ENCODE assay signal across 11 cellular contexts in the genomic region with DNA sequence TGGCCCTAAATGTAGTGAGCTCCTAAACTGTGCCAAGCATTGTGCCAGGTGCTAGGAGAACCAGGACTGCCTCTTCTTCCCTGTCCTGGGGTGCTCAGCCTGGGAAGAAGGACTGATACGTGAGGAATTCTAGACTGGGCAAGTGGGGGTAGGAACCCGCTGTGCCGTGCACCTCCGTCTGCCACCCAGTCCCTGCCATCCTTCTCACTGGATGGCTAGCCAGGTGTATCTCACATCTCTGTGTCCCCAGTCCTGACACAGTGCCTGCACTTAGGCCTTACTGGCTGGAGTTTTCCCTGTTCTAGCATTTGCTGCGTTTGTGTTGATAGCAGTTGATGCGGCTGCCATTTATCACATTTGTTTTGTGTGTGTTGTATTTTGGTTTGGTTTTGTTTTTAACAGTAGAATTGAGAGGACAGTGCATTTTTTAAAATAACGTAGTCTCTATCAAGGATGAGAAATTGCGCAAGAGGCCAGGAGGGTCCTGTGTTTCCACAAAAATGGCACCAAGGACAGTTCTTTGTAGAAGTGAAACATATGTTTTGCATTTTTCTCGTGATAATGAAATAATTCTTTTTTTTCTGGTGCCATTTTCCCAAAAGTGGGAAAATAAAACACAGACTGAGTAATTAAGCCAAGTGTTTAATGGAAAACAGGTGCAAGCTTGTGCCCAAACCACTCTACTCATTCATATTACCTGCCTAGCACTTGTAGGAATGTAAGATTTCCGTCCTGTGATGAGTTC. TPM values are rescaled to one million over a fixed set of nuclear protein-coding genes. Genes with fewer than 3 reads are reported as not detected.
DNase-seq lines count a peak whose midpoint lies in the region; ATAC-seq and TF ChIP-seq lines count a peak whose summit lies in the region.
"Had no signal": no experiment of that assay in that cellular context is flagged by ENCODE, and none has a peak within 500 bp of the region (broad histone marks: within the 10 kb centered on the region; RNA-seq: fewer than 3 reads in every experiment).

No MANE protein-coding gene starts in this region.

- POLR2A ChIA-PET in A673 (lab: Charles Lee; ENCODE audit: low non-redundant PET): no interaction called here

- peaks cover 28% of the 10 kb centered on the region for H3K4me1 ChIP-seq in fibroblast of lung (ENCODE audit: control insufficient read depth, extremely low read depth, insufficient read depth, low read length)
- H3K4me1 ChIP-seq in smooth muscle cell (ENCODE audit: low read depth): peaks cover 26% of the 10 kb centered on the region
- no peaks in the 10 kb centered on the region for H3K4me1 ChIP-seq in A673 (ENCODE audit: insufficient read depth, low read length, poor library complexity, severe bottlenecking)

- H3K27me3 ChIP-seq in fibroblast of lung (ENCODE audit: control insufficient read depth, insufficient read depth, low read length) (no peaks in the 10 kb centered on the region), smooth muscle cell (ENCODE audit: low read depth) (no peaks in the 10 kb centered on the region), A673 (replicated peaks; ENCODE audit: insufficient read depth, low read depth, low read length, poor library complexity) (no peaks in the 10 kb centered on the region)

- peaks cover 25% of the 10 kb centered on the region for H3F3A ChIP-seq in smooth muscle cell (ENCODE audit: low read depth)

- no peak overlapping the region for H3K9ac ChIP-seq in fibroblast of lung (ENCODE audit: insufficient read depth, low read length)
- no peak overlapping the region for H3K9ac ChIP-seq in smooth muscle cell (ENCODE audit: low read depth)

- TF ChIP-seq CTCF in fibroblast of lung (conservative IDR thresholded peaks at IDR 0.05 in 1 of 2, IDR thresholded peaks at IDR 0.05 in 1 of 2; ENCODE audit: low read depth in 1 of 2, low read length in 2 of 2): no peak
- TF ChIP-seq CTCF in smooth muscle cell (IDR thresholded peaks at IDR 0.05; ENCODE audit: borderline replicate concordance, insufficient read depth, poor library complexity, severe bottlenecking): no peak
- TF ChIP-seq CTCF in A673 (conservative IDR thresholded peaks at IDR 0.05; ENCODE audit: low read depth, low read length): no peak

- CTCF ChIA-PET in A673 (lab: Charles Lee): no interaction called here

- no peak overlapping the region for H2AFZ ChIP-seq in fibroblast of lung (ENCODE audit: low read length)
- H2AFZ ChIP-seq in smooth muscle cell (ENCODE audit: low read depth): no peak overlapping the region

- H3K27me3 Mint-ChIP-seq in activated CD4-positive, alpha-beta T cell treated with anti-CD3 and anti-CD28 coated beads, Interleukin-2, amount 10 ng/mL, durations not matched to agents 24 days and 14 days: no peaks in the 10 kb centered on the region
- no peaks in the 10 kb centered on the region for H3K27me3 Mint-ChIP-seq in T-helper 17 cell

- intact Hi-C loops in activated CD4-positive, alpha-beta T cell treated with anti-CD3 and anti-CD28 coated beads, Interleukin-2, amount 10 ng/mL, durations not matched to agents 24 days and 14 days (cut with micrococcal nuclease): loop anchor here (5.0 kb wide), 1 partner anchor 740 kb away; no protein-coding TSS in a partner anchor
- intact Hi-C loops in A673 (cut with micrococcal nuclease; ENCODE audit: unreplicated experiment): no loop called here

- H3K4me2 ChIP-seq in fibroblast of lung (ENCODE audit: extremely low read depth, insufficient read depth, low read length): no peak overlapping the region
- H3K4me2 ChIP-seq in smooth muscle cell: peak overlapping the region; percentile 62

- H3K4me1 Mint-ChIP-seq in activated CD4-positive, alpha-beta T cell treated with anti-CD3 and anti-CD28 coated beads, Interleukin-2, amount 10 ng/mL, durations not matched to agents 24 days and 14 days: peaks cover 75% of the 10 kb centered on the region
- H3K4me1 Mint-ChIP-seq in T-helper 17 cell: peaks cover 67% of the 10 kb centered on the region

- peak overlapping the region; percentile 94 for H3K27ac Mint-ChIP-seq in activated CD4-positive, alpha-beta T cell treated with anti-CD3 and anti-CD28 coated beads, Interleukin-2, amount 10 ng/mL, durations not matched to agents 24 days and 14 days
- peak overlapping the region; percentile 98 for H3K27ac Mint-ChIP-seq in T-helper 17 cell

- peaks cover 11% of the 10 kb centered on the region for H3K9me3 Mint-ChIP-seq in activated CD4-positive, alpha-beta T cell treated with anti-CD3 and anti-CD28 coated beads, Interleukin-2, amount 10 ng/mL, durations not matched to agents 24 days and 14 days

- peak; percentile 57 for DNase-seq in activated CD4-positive, alpha-beta T cell treated with anti-CD3 and anti-CD28 coated beads, Interleukin-2, amount 10 ng/mL, durations not matched to agents 24 days and 14 days
- DNase-seq in activated CD4-positive, alpha-beta T cell treated with anti-CD3 and anti-CD28 coated beads for 4 hours: no peak
- no peak for DNase-seq in T-helper 17 cell
- DNase-seq in fibroblast of lung (ENCODE audit: low read depth in 2 of 2): no peak
- no peak for DNase-seq in smooth muscle cell (lab: John Stamatoyannopoulos, UW; ENCODE audit: unreplicated experiment)
- no peak for DNase-seq in A673 (ENCODE audit: low spot score)
- no peak for DNase-seq in cerebellar cortex (ENCODE audit: low spot score)
- no peak for DNase-seq in iPS-NIHi7 (ENCODE audit: extremely low spot score)
- DNase-seq: foreskin melanocyte, NCI-H774 had no signal

- no peak overlapping the region for H3K4me3 Mint-ChIP-seq in activated CD4-positive, alpha-beta T cell treated with anti-CD3 and anti-CD28 coated beads, Interleukin-2, amount 10 ng/mL, durations not matched to agents 24 days and 14 days
- H3K4me3 Mint-ChIP-seq in T-helper 17 cell: peak overlapping the region; percentile 87

- H3K27ac ChIP-seq in fibroblast of lung (ENCODE audit: insufficient read depth, low read length) (peak overlapping the region; percentile 38), smooth muscle cell (ENCODE audit: low read depth) (peak overlapping the region; percentile 97), A673 (ENCODE audit: low read depth, low read length, poor library complexity, severe bottlenecking) (no peak overlapping the region)

- H4K20me1 ChIP-seq in fibroblast of lung (ENCODE audit: control insufficient read depth, extremely low read depth, insufficient read depth, low read length) (no peaks in the 10 kb centered on the region), smooth muscle cell (ENCODE audit: low read depth) (no peaks in the 10 kb centered on the region)

- no TSS peak for BruUV-seq in A673 (replicated peaks; lab: Mats Ljungman, UMichigan)

- peaks cover 33% of the 10 kb centered on the region for H3K36me3 Mint-ChIP-seq in activated CD4-positive, alpha-beta T cell treated with anti-CD3 and anti-CD28 coated beads, Interleukin-2, amount 10 ng/mL, durations not matched to agents 24 days and 14 days (ENCODE audit: low read depth)
- no peaks in the 10 kb centered on the region for H3K36me3 Mint-ChIP-seq in T-helper 17 cell (ENCODE audit: low read depth)

- WGBS in smooth muscle cell (ENCODE audit: low lambda C conversion rate): 92% methylated on average over 10 of the region's 10 CpGs

- H3K9me3 ChIP-seq in T-helper 17 cell (ENCODE audit: control insufficient read depth, low read length, poor library complexity, severe bottlenecking) (no peaks in the 10 kb centered on the region), fibroblast of lung (ENCODE audit: control insufficient read depth, insufficient read depth, low read depth, low read length) (no peaks in the 10 kb centered on the region), smooth muscle cell (replicated peaks; ENCODE audit: low read depth) (no peaks in the 10 kb centered on the region), A673 (ENCODE audit: low read depth, low read length, poor library complexity, severe bottlenecking) (no peaks in the 10 kb centered on the region)

- H3K36me3 ChIP-seq in fibroblast of lung (ENCODE audit: control insufficient read depth, insufficient read depth, low read length) (no peaks in the 10 kb centered on the region), smooth muscle cell (ENCODE audit: low read depth) (no peaks in the 10 kb centered on the region), A673 (ENCODE audit: insufficient read depth, low read length, poor library complexity, severe bottlenecking) (no peaks in the 10 kb centered on the region)

- H3K79me2 ChIP-seq in fibroblast of lung (ENCODE audit: control insufficient read depth, insufficient read depth, low read length): no peaks in the 10 kb centered on the region
- peaks cover 9% of the 10 kb centered on the region for H3K79me2 ChIP-seq in smooth muscle cell (ENCODE audit: low read depth)

- H3K4me3 ChIP-seq in fibroblast of lung (replicated peaks in 1 of 4; ENCODE audit: control extremely low read depth in 1 of 4, insufficient read depth in 1 of 4, low read depth in 3 of 4, low read length in 4 of 4) (no peak overlapping the region), smooth muscle cell (no peak overlapping the region), A673 (ENCODE audit: low read depth, low read length, poor library complexity, severe bottlenecking) (no peak overlapping the region)

- no peak for ATAC-seq in T-helper 17 cell

RNA-seq across cellular contexts. Expression of gene GPR183, which starts 4.7 kb away (rescaled TPM):
- total RNA-seq in activated CD4-positive, alpha-beta T cell treated with anti-CD3 and anti-CD28 coated beads, Interleukin-2, amount 10 ng/mL, durations not matched to agents 24 days and 14 days: 36.8 and 37.1 TPM in 2 replicates
- 100 to 1,000 TPM; 249 to 322 TPM for total RNA-seq in T-helper 17 cell
- not detected in 2 replicates for total RNA-seq in fibroblast of lung
- 0.03 and 0.27 TPM in 2 replicates for polyA plus RNA-seq in fibroblast of lung
- 0.07 TPM in 1 of 2 replicates, not detected in the other for polyA plus RNA-seq in fibroblast of lung (2012)
- polyA minus RNA-seq in fibroblast of lung (ENCODE audit: low replicate concordance): not detected in 2 replicates
- 33.0 and 46.4 TPM in 2 replicates for total RNA-seq in smooth muscle cell
- polyA plus RNA-seq in smooth muscle cell: 26.8 and 32.4 TPM in 2 replicates
- total RNA-seq in A673 (2021): not detected in 2 replicates

RNA-seq across cellular contexts. Expression of gene GPR18, which starts 53.7 kb away (rescaled TPM):
- 5.9 and 6.3 TPM in 2 replicates for total RNA-seq in activated CD4-positive, alpha-beta T cell treated with anti-CD3 and anti-CD28 coated beads, Interleukin-2, amount 10 ng/mL, durations not matched to agents 24 days and 14 days
- total RNA-seq in T-helper 17 cell (10 to 100 TPM; 10.1 to 13.6 TPM), fibroblast of lung (not detected in 2 replicates), smooth muscle cell (0.36 TPM in 1 of 2 replicates, not detected in the other), A673 (2021) (not detected in 2 replicates)
- polyA plus RNA-seq in fibroblast of lung (not detected in 2 replicates), smooth muscle cell (0.38 TPM in 1 of 2 replicates, not detected in the other)
- not detected in 2 replicates for polyA plus RNA-seq in fibroblast of lung (2012)
- polyA minus RNA-seq in fibroblast of lung (ENCODE audit: low replicate concordance): not detected in 2 replicates
- total RNA-seq: LHCN-M2 had no signal

Comparison
In these comparisons a context has a peak if more than half of its experiments do, and no peak if none do; other contexts are left out.
1. RNA of gene GPR183, which starts 4.7 kb away (total RNA-seq): 249 to 322 TPM in T-helper 17 cell, 36.8 to 37.1 TPM in activated CD4-positive, alpha-beta T cell treated with anti-CD3 and anti-CD28 coated beads, Interleukin-2, amount 10 ng/mL, durations not matched to agents 24 days and 14 days and 33.0 to 46.4 TPM in smooth muscle cell; not detected in fibroblast of lung and not detected in A673; every median in the first group is over 10 times any median in the second.